ENCODE assay signal across 17 cellular contexts in the genomic region with DNA sequence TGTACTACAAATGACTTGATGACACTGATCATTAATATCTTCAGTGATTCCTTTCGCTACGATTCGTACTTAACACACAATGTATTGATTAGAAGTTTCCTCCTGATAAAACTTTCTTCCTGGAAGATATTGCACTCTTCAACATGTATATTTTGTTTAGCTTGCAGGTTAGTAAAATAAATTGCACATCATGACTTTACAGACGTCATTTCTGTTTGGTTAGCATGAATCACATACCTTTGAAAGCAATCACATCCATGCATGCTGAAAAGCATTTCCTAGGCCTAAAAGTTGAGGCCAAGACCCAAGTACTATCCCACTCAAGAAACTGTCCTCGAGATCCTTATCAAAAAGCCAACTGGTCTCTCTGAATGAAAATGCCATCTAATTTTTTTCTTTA.
DNase-seq lines count a peak whose midpoint lies in the region; ATAC-seq, FAIRE-seq and TF ChIP-seq lines count a peak whose summit lies in the region.
"Had no signal": no experiment of that assay in that cellular context is flagged by ENCODE, and none has a peak within 500 bp of the region (broad histone marks: within the 10 kb centered on the region; RNA-seq: fewer than 3 reads in every experiment).

No MANE protein-coding gene starts in this region.

- TF ChIP-seq CTCF in bronchial epithelial cell (IDR thresholded peaks at IDR 0.05; ENCODE audit: insufficient read depth, low read length, severe bottlenecking) (no peak), fibroblast of the aortic adventitia (IDR thresholded peaks at IDR 0.05; ENCODE audit: insufficient read depth, low read length) (no peak), CD14-positive monocyte (IDR thresholded peaks at IDR 0.05) (no peak)
- TF ChIP-seq CTCF in CD8-positive, alpha-beta T cell (IDR thresholded peaks at IDR 0.05), result no peak

- H3K27ac Mint-ChIP-seq in CD8-positive, alpha-beta T cell, result no peak overlapping the region
- no peak overlapping the region for H3K27ac Mint-ChIP-seq in CD14-positive monocyte
- H3K27ac Mint-ChIP-seq: CD8-positive, alpha-beta memory T cell; H9 had no signal

- H3K4me1 Mint-ChIP-seq in CD8-positive, alpha-beta T cell (ENCODE audit: low read depth), result no peaks in the 10 kb centered on the region
- no peaks in the 10 kb centered on the region for H3K4me1 Mint-ChIP-seq in CD14-positive monocyte
- H3K4me1 Mint-ChIP-seq: CD8-positive, alpha-beta memory T cell had no signal

- no peak overlapping the region for H3K27ac ChIP-seq in CD8-positive, alpha-beta T cell (ENCODE audit: low read depth, low read length)
- H3K27ac ChIP-seq: A549, C4-2B had no signal

- H3K4me3 ChIP-seq in bronchial epithelial cell (ENCODE audit: low read depth, low read length), result no peak overlapping the region
- no peak overlapping the region for H3K4me3 ChIP-seq in fibroblast of the aortic adventitia (ENCODE audit: low read depth, low read length)
- no peak overlapping the region for H3K4me3 ChIP-seq in CD8-positive, alpha-beta T cell (ENCODE audit: low read depth, low read length)
- H3K4me3 ChIP-seq: A549 had no signal

- no peaks in the 10 kb centered on the region for H3K36me3 Mint-ChIP-seq in CD8-positive, alpha-beta T cell
- no peaks in the 10 kb centered on the region for H3K36me3 Mint-ChIP-seq in CD14-positive monocyte
- H3K36me3 Mint-ChIP-seq: CD8-positive, alpha-beta memory T cell had no signal

- H3K4me1 ChIP-seq in CD8-positive, alpha-beta T cell (ENCODE audit: insufficient read depth, low read length), result no peaks in the 10 kb centered on the region
- H3K4me1 ChIP-seq: A549, BE2C, Caco-2 had no signal

- FAIRE-seq in bronchial epithelial cell (lab: Jason Lieb, UNC), result no peak
- FAIRE-seq: A549, GM12891, HepG2, HTR-8/SVneo had no signal

- H3K9me3 Mint-ChIP-seq in CD8-positive, alpha-beta T cell, result peaks cover 21% of the 10 kb centered on the region
- H3K9me3 Mint-ChIP-seq in CD14-positive monocyte, result peaks cover 0 to 2% (median 0%) of the 10 kb centered on the region in 7 donors
- H3K9me3 Mint-ChIP-seq: H9 had no signal

- no peak for ATAC-seq in CD8-positive, alpha-beta T cell
- ATAC-seq: A549, HepG2 had no signal

- peak; percentile 3 for DNase-seq in HT1080 (ENCODE audit: low read depth)
- DNase-seq in bronchial epithelial cell (ENCODE audit: low read depth), result peak; percentile 8
- DNase-seq in fibroblast of the aortic adventitia (ENCODE audit: low read depth), result peak; percentile 30
- no peak for DNase-seq in CD8-positive, alpha-beta T cell
- DNase-seq in CD14-positive monocyte (ENCODE audit: low spot score), result no peak
- DNase-seq in NCI-H2029 (lab: John Stamatoyannopoulos, UW), result no peak
- no peak for DNase-seq in kidney tubule cell (ENCODE audit: low spot score)
- DNase-seq: BE2C; Caco-2; CD8-positive, alpha-beta memory T cell; GOT3; H9 had no signal

- no peaks in the 10 kb centered on the region for H3K36me3 ChIP-seq in bronchial epithelial cell (ENCODE audit: control insufficient read depth, insufficient read depth, low read length)
- no peaks in the 10 kb centered on the region for H3K36me3 ChIP-seq in CD8-positive, alpha-beta T cell (ENCODE audit: insufficient read depth, low read length)
- H3K36me3 ChIP-seq: BE2C had no signal

- no peaks in the 10 kb centered on the region for H3K27me3 Mint-ChIP-seq in CD8-positive, alpha-beta T cell (ENCODE audit: low read depth)
- no peaks in the 10 kb centered on the region for H3K27me3 Mint-ChIP-seq in CD14-positive monocyte (ENCODE audit: low read depth in 3 of 3)
- H3K27me3 Mint-ChIP-seq: CD8-positive, alpha-beta memory T cell had no signal

- POLR2A ChIA-PET in CD8-positive, alpha-beta T cell (lab: Charles Lee), result no interaction called here

- CTCF ChIA-PET in CD8-positive, alpha-beta T cell (lab: Charles Lee), result no interaction called here

- no peaks in the 10 kb centered on the region for H3K27me3 ChIP-seq in bronchial epithelial cell (ENCODE audit: control insufficient read depth, insufficient read depth, low read length)
- H3K27me3 ChIP-seq in CD8-positive, alpha-beta T cell (ENCODE audit: insufficient read depth, low read length), result no peaks in the 10 kb centered on the region
- H3K27me3 ChIP-seq: BE2C had no signal

- intact Hi-C loops in CD8-positive, alpha-beta T cell (cut with DNase I, micrococcal nuclease), result no loop called here
- intact Hi-C loops in CD14-positive monocyte (cut with micrococcal nuclease), result no loop called here

- H3K4me3 Mint-ChIP-seq in CD8-positive, alpha-beta T cell, result no peak overlapping the region
- no peak overlapping the region for H3K4me3 Mint-ChIP-seq in CD14-positive monocyte
- H3K4me3 Mint-ChIP-seq: CD8-positive, alpha-beta memory T cell; H9 had no signal

- H3K9me3 ChIP-seq in CD8-positive, alpha-beta T cell (ENCODE audit: low read length), result no peaks in the 10 kb centered on the region
- H3K9me3 ChIP-seq: A549, BE2C, Caco-2 had no signal

Comparison
In these comparisons a context has a peak if more than half of its experiments do, and no peak if none do; other contexts are left out.
1. DNase-seq: peak in HT1080 (single experiment), bronchial epithelial cell (single experiment) and fibroblast of the aortic adventitia (single experiment); none in CD8-positive, alpha-beta T cell (0 of 7), CD14-positive monocyte (single experiment), NCI-H2029 (single experiment) and kidney tubule cell (single experiment).